Comparison of ENCODE assay signal across 21 cellular contexts in genomic region chr6:166562726-166563125, GRCh38. TPM values are rescaled to one million over a fixed set of nuclear protein-coding genes. Genes with fewer than 3 reads are reported as not detected.
DNase-seq lines count a peak whose midpoint lies in the region; ATAC-seq and TF ChIP-seq lines count a peak whose summit lies in the region.
"Had no signal": no experiment of that assay in that cellular context is flagged by ENCODE, and none has a peak within 500 bp of the region (broad histone marks: within the 10 kb centered on the region; RNA-seq: fewer than 3 reads in every experiment).

No MANE protein-coding gene starts in this region.

- no peaks in the 10 kb centered on the region for H3K27me3 Mint-ChIP-seq in stimulated activated naive CD8-positive, alpha-beta T cell treated with anti-CD3 and anti-CD28 coated beads, Interleukin-15, amount 100 ng/mL, for 72 hours
- peaks cover 14% of the 10 kb centered on the region for H3K27me3 Mint-ChIP-seq in glutamatergic neuron (ENCODE audit: unreplicated experiment)

- intact Hi-C loops in psoas muscle (cut with DNase I) = loop anchor here in 1 of 2 donors (5.0 kb wide), 1 partner anchor 65 kb away; the partner anchor contains the start of gene RPS6KA2

- no peaks in the 10 kb centered on the region for H3K4me1 Mint-ChIP-seq in stimulated activated naive CD8-positive, alpha-beta T cell treated with anti-CD3 and anti-CD28 coated beads, Interleukin-15, amount 100 ng/mL, for 72 hours
- peaks cover 20% of the 10 kb centered on the region for H3K4me1 Mint-ChIP-seq in glutamatergic neuron (ENCODE audit: low read depth, unreplicated experiment)
- H3K4me1 Mint-ChIP-seq: CD4-positive, alpha-beta memory T cell had no signal

- peaks cover 4% of the 10 kb centered on the region for H3K36me3 Mint-ChIP-seq in glutamatergic neuron (ENCODE audit: unreplicated experiment)

- WGBS in psoas muscle, 3 donors = 92 to 97% (median 94%) methylated on average over 9 of the region's 9 CpGs

- peak overlapping the region; percentile 84 for H3K27ac ChIP-seq in psoas muscle

- H3K36me3 ChIP-seq in psoas muscle (ENCODE audit: insufficient read depth in 1 of 2, low read depth in 1 of 2) = no peaks in the 10 kb centered on the region
- H3K36me3 ChIP-seq: HAP-1, SJSA1 had no signal

- peaks cover 67% of the 10 kb centered on the region for H3K4me1 ChIP-seq in psoas muscle

- no peak overlapping the region for H3K4me3 ChIP-seq in psoas muscle
- H3K4me3 ChIP-seq: HAP-1, K562, SJSA1 had no signal

- no peak for DNase-seq in stimulated activated naive CD8-positive, alpha-beta T cell treated with anti-CD3 and anti-CD28 coated beads, Interleukin-15, Interleukin-2, amounts not matched to agents 100 U/mL and 50 U/mL, for 24 hours
- no peak for DNase-seq in stimulated activated naive CD8-positive, alpha-beta T cell treated with anti-CD3 and anti-CD28 coated beads, Interleukin-15, amount 100 ng/mL, for 72 hours
- DNase-seq in glutamatergic neuron = no peak
- no peak for DNase-seq in psoas muscle
- DNase-seq in NCI-H524 treated with DMSO at 0.1 percent for 48 hours (lab: John Stamatoyannopoulos, UW) = no peak
- no peak for DNase-seq in NCI-H1048 (lab: John Stamatoyannopoulos, UW)
- no peak for DNase-seq in midbrain (lab: John Stamatoyannopoulos, UW)
- DNase-seq: C1 segment of cervical spinal cord; CD4-positive, alpha-beta memory T cell; COR-L47; DMS53; GOT3; HFFc6; NCI-H1105; NCI-H1436 treated with DMSO at 0.1 percent for 48 hours; NCI-H187 treated with DMSO at 0.1 percent for 48 hours; NCI-H524; NCI-H774 had no signal

- no peaks in the 10 kb centered on the region for H3K9me3 Mint-ChIP-seq in stimulated activated naive CD8-positive, alpha-beta T cell treated with anti-CD3 and anti-CD28 coated beads, Interleukin-15, amount 100 ng/mL, for 72 hours
- peaks cover 7% of the 10 kb centered on the region for H3K9me3 Mint-ChIP-seq in glutamatergic neuron (ENCODE audit: unreplicated experiment)
- H3K9me3 Mint-ChIP-seq: HFFc6 had no signal

- no peak overlapping the region for H3K4me3 Mint-ChIP-seq in stimulated activated naive CD8-positive, alpha-beta T cell treated with anti-CD3 and anti-CD28 coated beads, Interleukin-15, amount 100 ng/mL, for 72 hours
- H3K4me3 Mint-ChIP-seq in glutamatergic neuron (ENCODE audit: unreplicated experiment) = no peak overlapping the region
- H3K4me3 Mint-ChIP-seq: CD4-positive, alpha-beta memory T cell; HFFc6 had no signal

- H3K9me3 ChIP-seq in psoas muscle = no peaks in the 10 kb centered on the region
- H3K9me3 ChIP-seq: HAP-1, SJSA1 had no signal

- TF ChIP-seq CTCF in glutamatergic neuron (IDR thresholded peaks at IDR 0.05; ENCODE audit: partially characterized antibody, unreplicated experiment) (no peak), psoas muscle (IDR thresholded peaks at IDR 0.05) (no peak)

- no peaks in the 10 kb centered on the region for H3K27me3 ChIP-seq in psoas muscle (ENCODE audit: insufficient read depth in 3 of 3, low read length in 2 of 3)
- H3K27me3 ChIP-seq: SJSA1 had no signal

- ATAC-seq in stimulated activated naive CD8-positive, alpha-beta T cell treated with anti-CD3 and anti-CD28 coated beads, Interleukin-15, Interleukin-2, amounts not matched to agents 100 U/mL and 50 U/mL, for 24 hours = peak; percentile 39
- ATAC-seq in stimulated activated naive CD8-positive, alpha-beta T cell treated with anti-CD3 and anti-CD28 coated beads, Interleukin-15, amount 100 ng/mL, for 72 hours = no peak
- no peak for ATAC-seq in psoas muscle
- ATAC-seq: K562 had no signal

- peak overlapping the region in 1 of 2 donors; percentile 42 for H3K27ac Mint-ChIP-seq in stimulated activated naive CD8-positive, alpha-beta T cell treated with anti-CD3 and anti-CD28 coated beads, Interleukin-15, amount 100 ng/mL, for 72 hours
- peak overlapping the region; percentile 28 for H3K27ac Mint-ChIP-seq in glutamatergic neuron (ENCODE audit: unreplicated experiment)
- H3K27ac Mint-ChIP-seq: CD4-positive, alpha-beta memory T cell; HFFc6 had no signal

RNA-seq across cellular contexts. Expression of gene RAMACL, which starts 23.8 kb away (rescaled TPM):
- total RNA-seq in glutamatergic neuron (ENCODE audit: unreplicated experiment) = 9.5 TPM
- total RNA-seq in psoas muscle = 1 to 10 TPM in 1 of 4 donors, under 1 TPM in 3; 0.17 to 1.3 (median 0.72) TPM
- polyA plus RNA-seq in psoas muscle = under 1 TPM; 0.25 to 0.48 (median 0.38) TPM
